Comparison of ENCODE assay signal across 15 cellular contexts in the genomic region with DNA sequence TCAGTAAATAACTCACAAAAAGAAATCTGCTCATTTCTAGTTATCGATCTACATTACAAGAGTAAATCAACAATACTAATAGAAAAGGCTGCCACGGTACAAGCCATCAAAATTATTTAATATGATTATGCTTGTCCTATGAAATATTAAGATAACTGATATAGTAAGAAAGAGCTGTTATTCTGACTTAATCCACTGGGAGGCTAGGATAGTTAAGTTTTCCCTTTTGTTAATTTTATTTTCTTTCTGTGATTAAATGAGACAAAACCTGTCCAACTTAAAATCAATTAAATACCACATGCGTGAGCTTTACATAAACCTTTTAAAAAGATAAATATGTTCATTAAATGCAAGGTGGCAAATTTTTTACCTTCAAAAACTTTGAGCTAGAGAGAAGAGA.
DNase-seq lines count a peak whose midpoint lies in the region; ATAC-seq and TF ChIP-seq lines count a peak whose summit lies in the region.
"Had no signal": no experiment of that assay in that cellular context is flagged by ENCODE, and none has a peak within 500 bp of the region (broad histone marks: within the 10 kb centered on the region; RNA-seq: fewer than 3 reads in every experiment).

No MANE protein-coding gene starts in this region.

- H3K27ac ChIP-seq in H9 (ENCODE audit: insufficient read length, low read depth, low read length) = no peak overlapping the region
- no peak overlapping the region for H3K27ac ChIP-seq in trophoblast cell (ENCODE audit: low read depth, low read length)
- H3K27ac ChIP-seq: epithelial cell of prostate, thoracic aorta had no signal

- H3K36me3 ChIP-seq in BJ (ENCODE audit: control insufficient read depth, insufficient read depth, low read length) (no peaks in the 10 kb centered on the region), mucosa of descending colon (ENCODE audit: low read depth) (no peaks in the 10 kb centered on the region), trophoblast cell (ENCODE audit: control insufficient read depth in 1 of 2, insufficient read depth in 2 of 2, low read length in 2 of 2) (no peaks in the 10 kb centered on the region)
- H3K36me3 ChIP-seq: thoracic aorta had no signal

- H3K56ac ChIP-seq in H9 (ENCODE audit: insufficient read length, low read depth, low read length) = no peak overlapping the region

- H3K18ac ChIP-seq in H9 (ENCODE audit: insufficient read length, low read depth, low read length) = no peak overlapping the region
- no peak overlapping the region for H3K18ac ChIP-seq in trophoblast cell (ENCODE audit: low read length)

- no peak overlapping the region for H3K4me2 ChIP-seq in H9 (ENCODE audit: insufficient read depth, insufficient read length, low read length)
- no peak overlapping the region for H3K4me2 ChIP-seq in trophoblast cell (ENCODE audit: low read length)

- no peak for ATAC-seq in mucosa of descending colon
- ATAC-seq in GM21528 (IDR thresholded peaks at IDR 0.05; ENCODE audit: low FRiP score, unreplicated experiment) = no peak
- no peak for ATAC-seq in GM18873 (IDR thresholded peaks at IDR 0.05; ENCODE audit: low FRiP score, unreplicated experiment)

- no peak overlapping the region for H4K8ac ChIP-seq in H9 (replicated peaks; ENCODE audit: insufficient read length, low read depth, low read length)
- no peak overlapping the region for H4K8ac ChIP-seq in trophoblast cell (ENCODE audit: low read depth, low read length)

- H2AFZ ChIP-seq in H9 (ENCODE audit: low read length) (no peak overlapping the region), trophoblast cell (ENCODE audit: insufficient read depth, low read length, poor library complexity) (no peak overlapping the region)

- H3K4me3 ChIP-seq in BJ (ENCODE audit: low read depth, low read length) (no peak overlapping the region), mucosa of descending colon (peak overlapping the region; percentile 6), trophoblast cell (ENCODE audit: low read depth, low read length) (no peak overlapping the region)
- H3K4me3 ChIP-seq: thoracic aorta had no signal

- H3K4me3 Mint-ChIP-seq in H9 = no peak overlapping the region
- H3K4me3 Mint-ChIP-seq in activated CD4-positive, alpha-beta memory T cell treated with anti-CD3 and anti-CD28 coated beads, Interleukin-2, amount 10 ng/mL, durations not matched to agents 7 days and 5 days = no peak overlapping the region

- no peak overlapping the region for H2BK5ac ChIP-seq in H9 (ENCODE audit: insufficient read length, low read length)
- H2BK5ac ChIP-seq in trophoblast cell (ENCODE audit: low read depth, low read length, poor library complexity) = no peak overlapping the region

- H4K20me1 ChIP-seq in H9 (ENCODE audit: control insufficient read depth, insufficient read depth, insufficient read length) = no peaks in the 10 kb centered on the region

- H2BK15ac ChIP-seq in H9 (ENCODE audit: low read depth, low read length) = no peak overlapping the region

- H4K5ac ChIP-seq in H9 (ENCODE audit: insufficient read length, low read depth, low read length) = no peak overlapping the region

- POLR2A ChIA-PET in BJ (lab: Charles Lee) = no interaction called here
- POLR2A ChIA-PET in activated CD4-positive, alpha-beta memory T cell treated with anti-CD3 and anti-CD28 coated beads, Interleukin-2, amount 10 ng/mL, durations not matched to agents 7 days and 5 days (lab: Charles Lee) = interaction anchor here (1.0 to 1.3 kb wide), 4 partner anchors 14 to 137 kb away, joined by 3 to 8 read pairs (median 4); partner anchors contain the start of genes LMBR1 and RNF32

- H3T11ph ChIP-seq in H9 (ENCODE audit: low read length) = no peak overlapping the region

- WGBS in H9 (ENCODE audit: extremely low coverage, insufficient read length, low lambda C conversion rate) = no CpG with 5 or more reads among the region's 3 CpGs
- WGBS in trophoblast cell (ENCODE audit: extremely low coverage, insufficient coverage, insufficient read length) = no CpG with 5 or more reads among the region's 3 CpGs

- H4K91ac ChIP-seq in H9 (ENCODE audit: insufficient read length, low read depth, low read length) (no peak overlapping the region), trophoblast cell (ENCODE audit: low read depth, low read length) (no peak overlapping the region)

- no peaks in the 10 kb centered on the region for H3K27me3 Mint-ChIP-seq in H9 (ENCODE audit: low read depth)
- no peaks in the 10 kb centered on the region for H3K27me3 Mint-ChIP-seq in activated CD4-positive, alpha-beta memory T cell treated with anti-CD3 and anti-CD28 coated beads, Interleukin-2, amount 10 ng/mL, durations not matched to agents 7 days and 5 days
- H3K27me3 Mint-ChIP-seq: CD4-positive, CD25-positive, alpha-beta regulatory T cell had no signal

- H3K79me2 ChIP-seq in H9 (ENCODE audit: insufficient read depth, low read length) (no peaks in the 10 kb centered on the region), trophoblast cell (ENCODE audit: control insufficient read depth, insufficient read depth, low read length, poor library complexity) (no peaks in the 10 kb centered on the region)

- H3K9ac ChIP-seq in H9 (ENCODE audit: extremely low read depth, insufficient read length, low read length) (no peak overlapping the region), trophoblast cell (ENCODE audit: low read length) (no peak overlapping the region)

- H3K4me1 Mint-ChIP-seq in H9 = peaks cover 2 to 3% of the 10 kb centered on the region in 2 experiments; a peak in 1 of 4 replicates
- peaks cover 55% of the 10 kb centered on the region for H3K4me1 Mint-ChIP-seq in activated CD4-positive, alpha-beta memory T cell treated with anti-CD3 and anti-CD28 coated beads, Interleukin-2, amount 10 ng/mL, durations not matched to agents 7 days and 5 days

- H2BK120ac ChIP-seq in H9 (ENCODE audit: low read depth, low read length, poor library complexity, severe bottlenecking) (no peak overlapping the region), trophoblast cell (ENCODE audit: insufficient read depth, low read length, poor library complexity) (no peak overlapping the region)

- H3K36me3 Mint-ChIP-seq in H9 (ENCODE audit: insufficient read depth in 1 of 3, low read depth in 3 of 3) = peaks cover 5 to 18% (median 8%) of the 10 kb centered on the region in 3 experiments; a peak in 5 of 7 replicates
- H3K36me3 Mint-ChIP-seq in activated CD4-positive, alpha-beta memory T cell treated with anti-CD3 and anti-CD28 coated beads, Interleukin-2, amount 10 ng/mL, durations not matched to agents 7 days and 5 days (ENCODE audit: low read depth) = peaks cover 32% of the 10 kb centered on the region

- intact Hi-C loops in mucosa of descending colon (cut with DNase I, micrococcal nuclease) = no loop called here

- H3K79me1 ChIP-seq in H9 (ENCODE audit: insufficient read depth, low read depth, low read length, poor library complexity, severe bottlenecking) = no peaks in the 10 kb centered on the region
- H3K79me1 ChIP-seq in trophoblast cell (ENCODE audit: low read length) = no peaks in the 10 kb centered on the region

- H3K14ac ChIP-seq in H9 (ENCODE audit: insufficient read depth, low read length) (no peak overlapping the region), trophoblast cell (ENCODE audit: low read length) (no peak overlapping the region)

- H2BK12ac ChIP-seq in H9 (ENCODE audit: insufficient read length, low read depth, low read length) (no peak overlapping the region), trophoblast cell (ENCODE audit: low read length) (no peak overlapping the region)

- DNase-seq in BJ (ENCODE audit: low read depth) (no peak), H9 (no peak), mucosa of descending colon (no peak), T1000 (lab: John Stamatoyannopoulos, UW) (no peak), trophoblast cell (no peak)
- DNase-seq in activated CD4-positive, alpha-beta memory T cell treated with anti-CD3 and anti-CD28 coated beads, Interleukin-2, amount 10 ng/mL, durations not matched to agents 7 days and 5 days = no peak
- DNase-seq: amniotic stem cell; CD4-positive, CD25-positive, alpha-beta regulatory T cell; kidney glomerular epithelial cell; NCI-H2171; NK-92 treated with Interleukin-12 subunit alpha and Interleukin-12 subunit beta, amount 100 ng/mL, for 24 hours had no signal

- CTCF ChIA-PET in BJ (lab: Yijun Ruan, JAX) = interaction anchor here (0.6 to 1.3 kb wide), 4 partner anchors 10 to 393 kb away, joined by 3 to 5 read pairs (median 4); no protein-coding TSS in a partner anchor
- CTCF ChIA-PET in activated CD4-positive, alpha-beta memory T cell treated with anti-CD3 and anti-CD28 coated beads, Interleukin-2, amount 10 ng/mL, durations not matched to agents 7 days and 5 days (lab: Charles Lee) = interaction anchor here (0.9 to 1.2 kb wide), 4 partner anchors 13 to 165 kb away, joined by 3 to 5 read pairs (median 3); no protein-coding TSS in a partner anchor

- no peaks in the 10 kb centered on the region; a peak in 2 of 5 replicates for H3K9me3 Mint-ChIP-seq in H9
- peaks cover 3% of the 10 kb centered on the region for H3K9me3 Mint-ChIP-seq in activated CD4-positive, alpha-beta memory T cell treated with anti-CD3 and anti-CD28 coated beads, Interleukin-2, amount 10 ng/mL, durations not matched to agents 7 days and 5 days

- H4K12ac ChIP-seq in trophoblast cell (ENCODE audit: low read depth, low read length) = no peak overlapping the region

- H3K27me3 ChIP-seq in BJ (ENCODE audit: control insufficient read depth, insufficient read depth, low read length) (no peaks in the 10 kb centered on the region), H9 (ENCODE audit: insufficient read depth, low read length) (no peaks in the 10 kb centered on the region), trophoblast cell (ENCODE audit: insufficient read depth, low read length) (no peaks in the 10 kb centered on the region)

- no peak overlapping the region for H3K23ac ChIP-seq in H9 (ENCODE audit: insufficient read length, low read depth, low read length)
- no peak overlapping the region for H3K23ac ChIP-seq in trophoblast cell (ENCODE audit: low read length)

- H3K9me3 ChIP-seq in H9 (ENCODE audit: control insufficient read depth, low read depth, low read length) = no peaks in the 10 kb centered on the region
- H3K9me3 ChIP-seq in mucosa of descending colon = no peaks in the 10 kb centered on the region
- H3K9me3 ChIP-seq in trophoblast cell (ENCODE audit: insufficient read depth, low read depth, low read length) = no peaks in the 10 kb centered on the region
- H3K9me3 ChIP-seq: thoracic aorta had no signal

- H3K4me1 ChIP-seq in H9 (ENCODE audit: insufficient read depth, low read length) = no peaks in the 10 kb centered on the region
- H3K4me1 ChIP-seq in mucosa of descending colon (ENCODE audit: low read depth) = no peaks in the 10 kb centered on the region
- H3K4me1 ChIP-seq in trophoblast cell (ENCODE audit: control insufficient read depth in 1 of 2, insufficient read depth in 2 of 2, low read length in 2 of 2) = no peaks in the 10 kb centered on the region

- H3K27ac Mint-ChIP-seq in H9 = no peak overlapping the region
- peak overlapping the region; percentile 89 for H3K27ac Mint-ChIP-seq in activated CD4-positive, alpha-beta memory T cell treated with anti-CD3 and anti-CD28 coated beads, Interleukin-2, amount 10 ng/mL, durations not matched to agents 7 days and 5 days

- H2AK5ac ChIP-seq in H9 (ENCODE audit: insufficient read length, low read length) (no peak overlapping the region), trophoblast cell (ENCODE audit: low read length) (no peak overlapping the region)

- H2BK20ac ChIP-seq in H9 (ENCODE audit: low read depth, low read length, poor library complexity, severe bottlenecking) = no peak overlapping the region

- TF ChIP-seq CTCF in BJ (IDR thresholded peaks at IDR 0.05; ENCODE audit: insufficient read depth, low read depth, low read length) = peak; percentile 14; the same call in 1 of the 2 replicates
- 0 out of 3 replicates have a peak, but pooled peaks have one; percentile 16 for TF ChIP-seq CTCF in H9 (conservative IDR thresholded peaks at IDR 0.05)
- TF ChIP-seq CTCF in mucosa of descending colon (IDR thresholded peaks at IDR 0.05) = no peak

- no peaks in the 10 kb centered on the region for H3K23me2 ChIP-seq in H9 (ENCODE audit: insufficient read length, low read depth, low read length, poor library complexity, severe bottlenecking)

- H3K4ac ChIP-seq in H9 (ENCODE audit: low read depth, low read length) = no peak overlapping the region
- no peak overlapping the region for H3K4ac ChIP-seq in trophoblast cell (ENCODE audit: low read depth, low read length)
